In the genomic region with DNA sequence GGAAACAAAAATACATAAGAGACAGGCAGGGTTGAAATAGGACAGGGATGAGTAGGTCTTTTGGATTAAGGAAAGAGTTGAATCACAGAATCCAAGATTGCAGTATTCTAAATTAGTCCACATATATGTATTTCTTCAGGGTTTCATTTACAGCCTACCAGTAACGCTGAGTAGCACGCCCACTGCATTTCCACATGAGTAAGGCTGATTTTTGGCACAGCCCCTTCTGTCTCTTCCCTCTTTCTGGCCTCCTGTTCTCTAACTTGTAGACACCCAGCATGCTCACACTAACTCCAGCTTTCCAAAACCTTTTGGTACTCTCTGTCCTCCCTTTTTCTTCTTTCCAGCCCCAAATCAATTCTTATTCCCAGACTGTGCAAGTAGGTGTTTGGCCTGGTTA, we compare ENCODE assay signal across 17 cellular contexts. TPM values are rescaled to one million over a fixed set of nuclear protein-coding genes. Genes with fewer than 3 reads are reported as not detected.
DNase-seq lines count a peak whose midpoint lies in the region; ATAC-seq, FAIRE-seq and TF ChIP-seq lines count a peak whose summit lies in the region.
"Had no signal": no experiment of that assay in that cellular context is flagged by ENCODE, and none has a peak within 500 bp of the region (broad histone marks: within the 10 kb centered on the region; RNA-seq: fewer than 3 reads in every experiment).

No MANE protein-coding gene starts in this region.

- H3K79me2 ChIP-seq in astrocyte (ENCODE audit: insufficient read depth, low read length): peaks cover 11% of the 10 kb centered on the region

- peaks cover 2% of the 10 kb centered on the region for H3K27me3 Mint-ChIP-seq in activated naive CD4-positive, alpha-beta T cell treated with anti-CD3 and anti-CD28 coated beads, Interleukin-2, amount 50 U/mL, for 24 hours
- peaks cover 3% of the 10 kb centered on the region for H3K27me3 Mint-ChIP-seq in activated naive CD4-positive, alpha-beta T cell treated with anti-CD3 and anti-CD28 coated beads for 36 hours (ENCODE audit: low read depth)
- no peaks in the 10 kb centered on the region for H3K27me3 Mint-ChIP-seq in astrocyte (ENCODE audit: low read depth, unreplicated experiment)
- peaks cover 0 to 33% (median 0%) of the 10 kb centered on the region in 5 donors for H3K27me3 Mint-ChIP-seq in naive thymus-derived CD4-positive, alpha-beta T cell

- H2AFZ ChIP-seq in astrocyte (ENCODE audit: low read depth, low read length): no peak overlapping the region

- H3K27me3 ChIP-seq in astrocyte (ENCODE audit: insufficient read depth, low read length): no peaks in the 10 kb centered on the region
- H3K27me3 ChIP-seq in uterus: no peaks in the 10 kb centered on the region
- H3K27me3 ChIP-seq in naive thymus-derived CD4-positive, alpha-beta T cell (ENCODE audit: control insufficient read depth in 2 of 2, insufficient read depth in 2 of 2, low read length in 2 of 2): no peaks in the 10 kb centered on the region
- H3K27me3 ChIP-seq in pancreas: no peaks in the 10 kb centered on the region

- POLR2A ChIA-PET in naive thymus-derived CD4-positive, alpha-beta T cell (lab: Charles Lee): interaction anchor here (0.5 kb wide), 1 partner anchor 497 kb away, joined by 4 read pairs; no protein-coding TSS in a partner anchor

- H3K27ac ChIP-seq in astrocyte (ENCODE audit: low read depth, low read length) (no peak overlapping the region), uterus (peak overlapping the region; percentile 43 to 47), pancreas (no peak overlapping the region)
- H3K27ac ChIP-seq in naive thymus-derived CD4-positive, alpha-beta T cell (ENCODE audit: low read depth, low read length): no peak overlapping the region
- H3K27ac ChIP-seq: prostate gland had no signal

- WGBS in pancreas, 2 donors: 71 to 84% methylated on average over 2 of the region's 2 CpGs

- H3K36me3 Mint-ChIP-seq in activated naive CD4-positive, alpha-beta T cell treated with anti-CD3 and anti-CD28 coated beads, Interleukin-2, amount 50 U/mL, for 24 hours: no peaks in the 10 kb centered on the region
- H3K36me3 Mint-ChIP-seq in activated naive CD4-positive, alpha-beta T cell treated with anti-CD3 and anti-CD28 coated beads for 36 hours (ENCODE audit: low read depth): no peaks in the 10 kb centered on the region
- no peaks in the 10 kb centered on the region for H3K36me3 Mint-ChIP-seq in astrocyte (ENCODE audit: low read depth, unreplicated experiment)
- peaks cover 0 to 4% (median 0%) of the 10 kb centered on the region in 5 donors for H3K36me3 Mint-ChIP-seq in naive thymus-derived CD4-positive, alpha-beta T cell
- H3K36me3 Mint-ChIP-seq: activated CD8-positive, alpha-beta memory T cell treated with anti-CD3 and anti-CD28 coated beads, Interleukin-2, amount 10 ng/mL, durations not matched to agents 7 days and 5 days had no signal

- intact Hi-C loops in activated naive CD4-positive, alpha-beta T cell treated with anti-CD3 and anti-CD28 coated beads for 36 hours (cut with micrococcal nuclease): no loop called here
- intact Hi-C loops in uterus (cut with DNase I; ENCODE audit: low total_unique reads): no loop called here
- intact Hi-C loops in naive thymus-derived CD4-positive, alpha-beta T cell (cut with micrococcal nuclease): no loop called here
- intact Hi-C loops in pancreas (cut with DNase I): loop anchor here in 2 of 3 donors (10.0 kb wide), 2 partner anchors 236 to 246 kb away; no protein-coding TSS in a partner anchor

- TF ChIP-seq CTCF in astrocyte (IDR thresholded peaks at IDR 0.05; ENCODE audit: insufficient read depth, low read depth, low read length) (no peak), uterus (IDR thresholded peaks at IDR 0.05) (no peak), pancreas (IDR thresholded peaks at IDR 0.05) (no peak)

- H3K4me1 Mint-ChIP-seq in activated naive CD4-positive, alpha-beta T cell treated with anti-CD3 and anti-CD28 coated beads, Interleukin-2, amount 50 U/mL, for 24 hours: peaks cover 13% of the 10 kb centered on the region
- H3K4me1 Mint-ChIP-seq in activated naive CD4-positive, alpha-beta T cell treated with anti-CD3 and anti-CD28 coated beads for 36 hours (ENCODE audit: low read depth): peaks cover 12% of the 10 kb centered on the region
- peaks cover 1% of the 10 kb centered on the region for H3K4me1 Mint-ChIP-seq in astrocyte (ENCODE audit: low read depth, unreplicated experiment)
- peaks cover 5 to 13% (median 11%) of the 10 kb centered on the region in 7 donors for H3K4me1 Mint-ChIP-seq in naive thymus-derived CD4-positive, alpha-beta T cell

- H3K4me3 Mint-ChIP-seq in activated naive CD4-positive, alpha-beta T cell treated with anti-CD3 and anti-CD28 coated beads, Interleukin-2, amount 50 U/mL, for 24 hours: no peak overlapping the region
- H3K4me3 Mint-ChIP-seq in activated naive CD4-positive, alpha-beta T cell treated with anti-CD3 and anti-CD28 coated beads for 36 hours: no peak overlapping the region
- H3K4me3 Mint-ChIP-seq in astrocyte (ENCODE audit: unreplicated experiment): no peak overlapping the region
- H3K4me3 Mint-ChIP-seq in naive thymus-derived CD4-positive, alpha-beta T cell: no peak overlapping the region
- H3K4me3 Mint-ChIP-seq: activated CD8-positive, alpha-beta memory T cell treated with anti-CD3 and anti-CD28 coated beads, Interleukin-2, amount 10 ng/mL, durations not matched to agents 7 days and 5 days had no signal

- H3K9me3 ChIP-seq in astrocyte (ENCODE audit: insufficient read depth, low read depth, low read length) (no peaks in the 10 kb centered on the region), uterus (no peaks in the 10 kb centered on the region), pancreas (no peaks in the 10 kb centered on the region)
- H3K9me3 ChIP-seq in naive thymus-derived CD4-positive, alpha-beta T cell (ENCODE audit: control insufficient read depth in 2 of 3, low read length in 3 of 3): no peaks in the 10 kb centered on the region
- H3K9me3 ChIP-seq: prostate gland had no signal

- H3K36me3 ChIP-seq in astrocyte (ENCODE audit: insufficient read depth, low read length) (no peaks in the 10 kb centered on the region), uterus (no peaks in the 10 kb centered on the region), pancreas (no peaks in the 10 kb centered on the region)
- peaks cover 0 to 4% (median 0%) of the 10 kb centered on the region in 3 experiments for H3K36me3 ChIP-seq in naive thymus-derived CD4-positive, alpha-beta T cell (ENCODE audit: control insufficient read depth in 2 of 3, insufficient read depth in 3 of 3, low read length in 3 of 3)
- H3K36me3 ChIP-seq: prostate gland had no signal

- no peak overlapping the region for H3K4me3 ChIP-seq in astrocyte (ENCODE audit: insufficient read depth, low read depth, low read length)
- no peak overlapping the region for H3K4me3 ChIP-seq in uterus
- no peak overlapping the region for H3K4me3 ChIP-seq in naive thymus-derived CD4-positive, alpha-beta T cell (ENCODE audit: low read length)
- no peak overlapping the region for H3K4me3 ChIP-seq in pancreas
- H3K4me3 ChIP-seq: prostate gland had no signal

- peaks cover 5% of the 10 kb centered on the region for H4K20me1 ChIP-seq in astrocyte (ENCODE audit: insufficient read depth, low read length)

- DNase-seq in activated naive CD4-positive, alpha-beta T cell treated with anti-CD3 and anti-CD28 coated beads for 36 hours: no peak
- DNase-seq in astrocyte (ENCODE audit: low read depth) (peak; percentile 45), inferior parietal cortex (ENCODE audit: extremely low spot score) (peak; percentile 38), uterus (peak; percentile 61 to 65), pancreas (no peak)
- DNase-seq in naive thymus-derived CD4-positive, alpha-beta T cell: no peak
- DNase-seq in stimulated activated naive CD4-positive, alpha-beta T cell (lab: John Stamatoyannopoulos, UW): no peak
- DNase-seq: activated CD8-positive, alpha-beta memory T cell treated with anti-CD3 and anti-CD28 coated beads, Interleukin-2, amount 10 ng/mL, durations not matched to agents 7 days and 5 days; activated naive CD4-positive, alpha-beta T cell treated with Interleukin-2 at 50 U/mL for 16 hours; glutamatergic neuron; kidney glomerular epithelial cell; MM.1S; NCI-H1930; NCI-H526 had no signal

- no peak overlapping the region for H3K4me2 ChIP-seq in astrocyte (ENCODE audit: low read length)

- FAIRE-seq in astrocyte (lab: Jason Lieb, UNC): no peak
- FAIRE-seq in pancreas (lab: Jason Lieb, UNC): no peak

- ATAC-seq in naive thymus-derived CD4-positive, alpha-beta T cell: no peak
- no peak for ATAC-seq in pancreas
- ATAC-seq: activated CD8-positive, alpha-beta memory T cell treated with anti-CD3 and anti-CD28 coated beads, Interleukin-2, amount 10 ng/mL, durations not matched to agents 7 days and 5 days had no signal

- H3K9ac ChIP-seq in astrocyte (ENCODE audit: low read length): no peak overlapping the region

- peaks cover 10% of the 10 kb centered on the region for H3K4me1 ChIP-seq in astrocyte (ENCODE audit: insufficient read depth, low read length)
- no peaks in the 10 kb centered on the region for H3K4me1 ChIP-seq in uterus
- peaks cover under 1 to 3% of the 10 kb centered on the region in 2 donors for H3K4me1 ChIP-seq in naive thymus-derived CD4-positive, alpha-beta T cell (ENCODE audit: control insufficient read depth in 2 of 2, insufficient read depth in 2 of 2, low read length in 2 of 2)
- H3K4me1 ChIP-seq in pancreas: no peaks in the 10 kb centered on the region
- H3K4me1 ChIP-seq: prostate gland had no signal

- CTCF ChIA-PET in activated naive CD4-positive, alpha-beta T cell treated with anti-CD3 and anti-CD28 coated beads for 36 hours (lab: Charles Lee): interaction anchor here (0.7 to 2.1 kb wide), 2 partner anchors 13 to 178 kb away, joined by 3 to 16 read pairs; no protein-coding TSS in a partner anchor
- CTCF ChIA-PET in naive thymus-derived CD4-positive, alpha-beta T cell (lab: Charles Lee): interaction anchor here (0.7 to 1.0 kb wide), 2 partner anchors 26 to 179 kb away, joined by 3 to 6 read pairs; no protein-coding TSS in a partner anchor

- H3K27ac Mint-ChIP-seq in activated naive CD4-positive, alpha-beta T cell treated with anti-CD3 and anti-CD28 coated beads, Interleukin-2, amount 50 U/mL, for 24 hours: peak overlapping the region; percentile 10
- no peak overlapping the region for H3K27ac Mint-ChIP-seq in activated naive CD4-positive, alpha-beta T cell treated with anti-CD3 and anti-CD28 coated beads for 36 hours
- no peak overlapping the region for H3K27ac Mint-ChIP-seq in astrocyte (ENCODE audit: unreplicated experiment)
- H3K27ac Mint-ChIP-seq in naive thymus-derived CD4-positive, alpha-beta T cell: peak overlapping the region in 2 of 9 donors; percentile 23 to 27

- no peak for TF ChIP-seq POLR2A in uterus (IDR thresholded peaks at IDR 0.05)

- no peaks in the 10 kb centered on the region for H3K9me3 Mint-ChIP-seq in activated naive CD4-positive, alpha-beta T cell treated with anti-CD3 and anti-CD28 coated beads, Interleukin-2, amount 50 U/mL, for 24 hours
- H3K9me3 Mint-ChIP-seq in activated naive CD4-positive, alpha-beta T cell treated with anti-CD3 and anti-CD28 coated beads for 36 hours: no peaks in the 10 kb centered on the region
- H3K9me3 Mint-ChIP-seq in astrocyte (ENCODE audit: unreplicated experiment): no peaks in the 10 kb centered on the region
- H3K9me3 Mint-ChIP-seq in naive thymus-derived CD4-positive, alpha-beta T cell: peaks cover 0 to 5% (median 0%) of the 10 kb centered on the region in 11 donors

RNA-seq across cellular contexts. Expression of gene SIK2, which starts 3.7 kb away (rescaled TPM):
- total RNA-seq in activated naive CD4-positive, alpha-beta T cell treated with anti-CD3 and anti-CD28 coated beads for 36 hours: 1 to 10 TPM; 3.5 to 3.8 TPM
- total RNA-seq in astrocyte (14.3 and 15.0 TPM in 2 replicates), uterus (10 to 100 TPM; 11.5 to 27.7 (median 16.7) TPM), pancreas (10 to 100 TPM; 10.7 to 24.7 (median 18.3) TPM)
- total RNA-seq in naive thymus-derived CD4-positive, alpha-beta T cell: 10 to 100 TPM in 2 of 5 experiments, 1 to 10 TPM in 3; 7.3 to 12.9 (median 9.8) TPM
- under 1 TPM; 0.19 to 0.26 TPM for polyA plus RNA-seq in naive thymus-derived CD4-positive, alpha-beta T cell
- polyA plus RNA-seq in pancreas: 1 to 10 TPM; 4.7 to 9.7 TPM

RNA-seq across cellular contexts. Expression of gene LAYN, which starts 58.0 kb away (rescaled TPM):
- total RNA-seq in activated naive CD4-positive, alpha-beta T cell treated with anti-CD3 and anti-CD28 coated beads for 36 hours: 1 to 10 TPM; 3.5 to 4.1 TPM
- total RNA-seq in astrocyte (47.5 and 54.5 TPM in 2 replicates), uterus (10 to 100 TPM in 3 of 4 donors, 1 to 10 TPM in 1; 8.5 to 58.2 (median 37.1) TPM), pancreas (1 to 10 TPM in 3 of 6 donors, under 1 TPM in 3; 0.44 to 3.2 (median 0.95) TPM)
- 1 to 10 TPM in 2 of 5 experiments, under 1 TPM in 3; 0.27 to 8.7 (median 0.87) TPM for total RNA-seq in naive thymus-derived CD4-positive, alpha-beta T cell
- under 1 TPM; 0.12 to 0.27 TPM for polyA plus RNA-seq in naive thymus-derived CD4-positive, alpha-beta T cell
- 1 to 10 TPM; 1.2 to 2.4 TPM for polyA plus RNA-seq in pancreas
- total RNA-seq: HT-29 had no signal

Comparison
In these comparisons a context has a peak if more than half of its experiments do, and no peak if none do; other contexts are left out.
1. DNase-seq: peak in astrocyte (single experiment), inferior parietal cortex (single experiment) and uterus (2 of 2); none in activated naive CD4-positive, alpha-beta T cell treated with anti-CD3 and anti-CD28 coated beads for 36 hours (single experiment), naive thymus-derived CD4-positive, alpha-beta T cell (0 of 9), stimulated activated naive CD4-positive, alpha-beta T cell (0 of 6) and pancreas (0 of 6).
2. H3K27ac ChIP-seq: peak in uterus (2 of 2); none in astrocyte (single experiment), naive thymus-derived CD4-positive, alpha-beta T cell (single experiment) and pancreas (0 of 4).
3. intact Hi-C loops: an anchor here in pancreas (10.0 kb wide); none called in activated naive CD4-positive, alpha-beta T cell treated with anti-CD3 and anti-CD28 coated beads for 36 hours, uterus and naive thymus-derived CD4-positive, alpha-beta T cell.